19 cellular contexts compared by ENCODE assay signal in genomic region chr11:69360606-69361005, GRCh38.
DNase-seq lines count a peak whose midpoint lies in the region; ATAC-seq, FAIRE-seq and TF ChIP-seq lines count a peak whose summit lies in the region.
"Had no signal": no experiment of that assay in that cellular context is flagged by ENCODE, and none has a peak within 500 bp of the region (broad histone marks: within the 10 kb centered on the region; RNA-seq: fewer than 3 reads in every experiment).

No MANE protein-coding gene starts in this region.

- H3K27ac ChIP-seq in BLaER1 (no peak overlapping the region), HCT116 (ENCODE audit: low read depth, low read length) (no peak overlapping the region), coronary artery (no peak overlapping the region), osteoblast (ENCODE audit: low read depth, low read length) (peak overlapping the region; percentile 73), body of pancreas (no peak overlapping the region)
- H3K27ac ChIP-seq: adrenal gland had no signal

- TF ChIP-seq POLR2A in HCT116 (IDR thresholded peaks at IDR 0.05; ENCODE audit: borderline replicate concordance, extremely low read depth, insufficient read depth, insufficient read length) (no peak), body of pancreas (IDR thresholded peaks at IDR 0.05) (no peak)

- no peaks in the 10 kb centered on the region for H3K9me2 ChIP-seq in HCT116 (ENCODE audit: insufficient read depth)

- CTCF ChIA-PET in HCT116 (lab: Charles Lee) (no interaction called here), HEK293T (lab: Yijun Ruan, JAX) (no interaction called here)

- DNase-seq in HCT116 (ENCODE audit: low read depth, low spot score), result no peak
- DNase-seq in coronary artery (ENCODE audit: low spot score), result peak; percentile 65
- no peak for DNase-seq in osteoblast (ENCODE audit: insufficient read length, low spot score, missing footprints)
- no peak for DNase-seq in body of pancreas
- no peak for DNase-seq in HEK293T (ENCODE audit: extremely low spot score)
- no peak for DNase-seq in urothelium cell line (ENCODE audit: low spot score)
- DNase-seq in H7, result no peak
- DNase-seq: EL; hypothalamus; kidney; naive thymus-derived CD8-positive, alpha-beta T cell; NCI-H1105 treated with DMSO at 0.1 percent for 48 hours; stimulated activated CD4-positive, alpha-beta T cell treated with anti-CD3 and anti-CD28 coated beads, Interleukin-4, amount 100 ng/mL, for 4 hours; T1000 had no signal

- BruUV-seq in HCT116 (replicated peaks; lab: Mats Ljungman, UMichigan), result no TSS peak

- intact Hi-C loops in HCT116 (cut with micrococcal nuclease) (loop anchor here (5.0 kb wide), 1 partner anchor 258 kb away; no protein-coding TSS in a partner anchor), body of pancreas (cut with DNase I) (no loop called here)

- RAD21 ChIA-PET in HCT116 (lab: Charles Lee; ENCODE audit: low non-redundant PET in 1 of 2, low total read pairs in 2 of 2, uncharacterized antibody in 2 of 2, unreplicated experiment in 2 of 2), result no interaction called here

- H3K4me1 ChIP-seq in BLaER1, result peaks cover 17% of the 10 kb centered on the region
- H3K4me1 ChIP-seq in HCT116 (ENCODE audit: control insufficient read depth in 1 of 2, insufficient read depth in 2 of 2, low read length in 2 of 2), result peaks cover 5 to 41% of the 10 kb centered on the region in 2 experiments; a peak in 3 of 4 replicates
- peaks cover 35% of the 10 kb centered on the region for H3K4me1 ChIP-seq in osteoblast (ENCODE audit: insufficient read depth, low read length)
- no peaks in the 10 kb centered on the region for H3K4me1 ChIP-seq in body of pancreas
- H3K4me1 ChIP-seq: adrenal gland had no signal

- H3K4me2 ChIP-seq in BLaER1, result peak overlapping the region; percentile 3; the same call in 1 of the 2 replicates
- peak overlapping the region; percentile 10; the same call in 1 of the 2 replicates for H3K4me2 ChIP-seq in HCT116 (ENCODE audit: low read length)
- H3K4me2 ChIP-seq in osteoblast (ENCODE audit: insufficient read depth, low read length), result peak overlapping the region; percentile 4

- WGBS in body of pancreas, 2 donors, result 88 to 91% methylated on average over 3 of the region's 3 CpGs

- H3K79me2 ChIP-seq in HCT116 (ENCODE audit: insufficient read depth, low read length) (peaks cover 22% of the 10 kb centered on the region; the same call in 1 of the 2 replicates), osteoblast (ENCODE audit: insufficient read depth, low read length) (peaks cover 2% of the 10 kb centered on the region)

- no peak for TF ChIP-seq CTCF in HCT116 (IDR thresholded peaks at IDR 0.05 in 2 of 3, conservative IDR thresholded peaks at IDR 0.05 in 1 of 3; ENCODE audit: borderline replicate concordance in 1 of 3, insufficient read depth in 1 of 3, low read depth in 2 of 3, low read length in 2 of 3)
- no peak for TF ChIP-seq CTCF in coronary artery (IDR thresholded peaks at IDR 0.05)
- TF ChIP-seq CTCF in osteoblast (IDR thresholded peaks at IDR 0.05; ENCODE audit: extremely low read depth, low read depth, low read length), result no peak
- TF ChIP-seq CTCF in body of pancreas (IDR thresholded peaks at IDR 0.05), result no peak

- H3K4me3 ChIP-seq in BLaER1 (no peak overlapping the region), HCT116 (replicated peaks in 1 of 2; ENCODE audit: low read depth in 1 of 2, low read length in 2 of 2) (no peak overlapping the region), coronary artery (no peak overlapping the region), osteoblast (ENCODE audit: insufficient read depth, low read length) (no peak overlapping the region), body of pancreas (no peak overlapping the region), H7 (ENCODE audit: insufficient read depth, low read depth, low read length) (no peak overlapping the region)
- H3K4me3 ChIP-seq: adrenal gland had no signal

- no peak for TF ChIP-seq RAD21 in HCT116 (IDR thresholded peaks at IDR 0.05; ENCODE audit: low read depth)

- POLR2A ChIA-PET in HCT116 (lab: Charles Lee), result no interaction called here
- POLR2A ChIA-PET in HEK293T (lab: Yijun Ruan, JAX), result no interaction called here

- H3K9me3 ChIP-seq in BLaER1, result peaks cover 19% of the 10 kb centered on the region
- peaks cover 0 to 15% of the 10 kb centered on the region in 2 experiments; a peak in 1 of 4 replicates for H3K9me3 ChIP-seq in HCT116 (ENCODE audit: control insufficient read depth in 1 of 2, insufficient read depth in 1 of 2, low read depth in 1 of 2, low read length in 2 of 2)
- peaks cover 2% of the 10 kb centered on the region for H3K9me3 ChIP-seq in osteoblast (ENCODE audit: low read depth, low read length)
- peaks cover 0 to 4% (median 0%) of the 10 kb centered on the region in 3 donors for H3K9me3 ChIP-seq in body of pancreas

- H3K9ac ChIP-seq in BLaER1 (no peak overlapping the region), HCT116 (ENCODE audit: low read length) (no peak overlapping the region)

- H3K27me3 ChIP-seq in BLaER1 (no peaks in the 10 kb centered on the region), HCT116 (ENCODE audit: insufficient read depth, low read length) (no peaks in the 10 kb centered on the region), osteoblast (ENCODE audit: insufficient read depth, low read length) (no peaks in the 10 kb centered on the region), body of pancreas (no peaks in the 10 kb centered on the region), H7 (ENCODE audit: control insufficient read depth, insufficient read depth, low read length) (no peaks in the 10 kb centered on the region)
- H3K27me3 ChIP-seq: adrenal gland had no signal

- H4K20me1 ChIP-seq in BLaER1, result no peaks in the 10 kb centered on the region
- no peaks in the 10 kb centered on the region for H4K20me1 ChIP-seq in HCT116 (ENCODE audit: insufficient read depth)
- H4K20me1 ChIP-seq in osteoblast (ENCODE audit: insufficient read depth, low read length), result no peaks in the 10 kb centered on the region

- ATAC-seq in HCT116 (no peak), body of pancreas (no peak)
- ATAC-seq: activated CD4-positive, CD25-positive, alpha-beta regulatory T cell treated with anti-CD3 and anti-CD28 coated beads, Interleukin-2, amount 50 U/mL, for 24 hours; naive thymus-derived CD8-positive, alpha-beta T cell had no signal

- FAIRE-seq in urothelium cell line (lab: Jason Lieb, UNC), result no peak
- FAIRE-seq: bronchial epithelial cell, frontal cortex, kidney had no signal

- H2AFZ ChIP-seq in HCT116 (ENCODE audit: low read depth, low read length, poor library complexity, severe bottlenecking), result no peak overlapping the region
- H2AFZ ChIP-seq in osteoblast (ENCODE audit: low read length), result no peak overlapping the region

- H3K36me3 ChIP-seq in BLaER1 (no peaks in the 10 kb centered on the region), HCT116 (ENCODE audit: control insufficient read depth in 1 of 2, insufficient read depth in 2 of 2, low read length in 2 of 2) (peaks cover 0 to 13% of the 10 kb centered on the region in 2 experiments; a peak in 1 of 4 replicates), osteoblast (ENCODE audit: insufficient read depth, low read length) (no peaks in the 10 kb centered on the region), body of pancreas (replicated peaks in 1 of 2; ENCODE audit: insufficient read depth in 1 of 2, low read depth in 2 of 2) (no peaks in the 10 kb centered on the region), H7 (replicated peaks; ENCODE audit: control insufficient read depth, insufficient read depth, low read length) (no peaks in the 10 kb centered on the region)
- H3K36me3 ChIP-seq: adrenal gland had no signal

TF ChIP-seq in HCT116, 20 proteins besides CTCF, POLR2A, EP300 and RAD21 (continues in another document):
- TF ChIP-seq TCF7L2 (IDR thresholded peaks at IDR 0.05; ENCODE audit: borderline replicate concordance, extremely low read depth, insufficient read depth, insufficient read length), result no peak
- no peak for TF ChIP-seq FOSL1 (IDR thresholded peaks at IDR 0.05; ENCODE audit: low read depth)
- no peak for TF ChIP-seq EZH2 (IDR thresholded peaks at IDR 0.05)
- no peak for TF ChIP-seq CBX3 (IDR thresholded peaks at IDR 0.05; ENCODE audit: low read depth)
- no peak for TF ChIP-seq EGR1 (IDR thresholded peaks at IDR 0.05; ENCODE audit: low read depth)
- no peak for TF ChIP-seq SIN3A (IDR thresholded peaks at IDR 0.05; ENCODE audit: low read depth)
- no peak for TF ChIP-seq ELF1 (IDR thresholded peaks at IDR 0.05; ENCODE audit: borderline replicate concordance, low read depth)
- TF ChIP-seq POLR2AphosphoS5 (IDR thresholded peaks at IDR 0.05; ENCODE audit: low read depth, low read length), result no peak

TF ChIP-seq in HEK293T, 16 proteins besides CTCF, POLR2A, EP300 and RAD21:
- no peak for TF ChIP-seq LEF1 (IDR thresholded peaks at IDR 0.05; ENCODE audit: borderline replicate concordance)
- TF ChIP-seq HDGF (IDR thresholded peaks at IDR 0.05; ENCODE audit: borderline replicate concordance), result no peak
- no peak for TF ChIP-seq CTBP1 (IDR thresholded peaks at IDR 0.05; ENCODE audit: borderline replicate concordance)
- TF ChIP-seq ELF4 (IDR thresholded peaks at IDR 0.05), result no peak
- no peak for TF ChIP-seq FOXK2 (IDR thresholded peaks at IDR 0.05)
- TF ChIP-seq PKNOX1 (IDR thresholded peaks at IDR 0.05), result no peak
